ENCODE assay signal across 1 cellular context in genomic region chr14:97703006-97703760, GRCh38.
A peak's percentile ranks its signal among the peaks of the same experiment; 100 is the strongest.
TF ChIP-seq lines count a peak whose summit lies in the region.

No MANE protein-coding gene starts in this region.

TF ChIP-seq in GM12878, 131 proteins besides CTCF, POLR2A, EP300 and RAD21 (continued from another document):
- peak; percentile 43; the same call in 1 of the 2 replicates for TF ChIP-seq RUNX3 (IDR thresholded peaks at IDR 0.05; ENCODE audit: low read length)
TF ChIP-seq in GM12878: peak in this region for 7.
